ENCODE assay signal across 7 cellular contexts in the genomic region with DNA sequence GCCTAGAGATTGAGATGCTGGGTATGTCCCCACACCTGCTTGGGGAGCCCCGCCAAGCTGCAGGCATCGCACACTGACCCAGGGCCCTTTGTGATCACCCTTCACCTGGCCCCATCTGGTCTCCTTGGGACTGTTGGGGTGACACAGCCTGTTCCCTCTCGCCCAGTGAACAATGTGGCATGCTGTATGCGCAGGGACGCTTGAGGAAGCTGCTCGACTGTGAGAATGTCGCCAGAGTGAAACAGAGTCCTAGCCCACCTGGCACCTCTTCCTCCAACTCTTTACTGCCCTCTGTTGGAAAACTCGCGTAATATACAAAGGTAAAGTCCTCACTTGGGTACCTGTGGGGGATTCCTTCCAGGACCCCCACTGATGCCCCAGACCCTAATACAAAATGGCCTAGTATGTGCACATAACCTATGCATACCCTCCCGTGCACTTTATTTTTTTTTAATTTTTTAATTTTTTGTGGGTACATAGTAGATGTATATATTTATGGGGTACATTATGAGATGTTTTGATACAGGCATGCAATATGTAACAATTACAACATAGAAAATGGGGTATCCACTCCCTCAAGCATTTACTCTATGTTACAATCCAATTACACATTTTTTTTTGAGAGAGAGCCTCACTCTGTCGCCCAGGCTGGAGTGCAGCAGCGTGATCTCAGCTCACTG. TPM values are rescaled to one million over a fixed set of nuclear protein-coding genes. Genes with fewer than 3 reads are reported as not detected.
A peak's percentile ranks its signal among the peaks of the same experiment; 100 is the strongest.
DNase-seq lines count a peak whose midpoint lies in the region; TF ChIP-seq lines count a peak whose summit lies in the region.
"Had no signal": no experiment of that assay in that cellular context is flagged by ENCODE, and none has a peak within 500 bp of the region (broad histone marks: within the 10 kb centered on the region; RNA-seq: fewer than 3 reads in every experiment).

No MANE protein-coding gene starts in this region.

- no peak overlapping the region for H3K4me3 ChIP-seq in fibroblast of lung (replicated peaks in 1 of 4; ENCODE audit: control extremely low read depth in 1 of 4, insufficient read depth in 1 of 4, low read depth in 3 of 4, low read length in 4 of 4)
- H3K4me3 ChIP-seq in effector memory CD4-positive, alpha-beta T cell (ENCODE audit: insufficient read depth, low read depth, low read length, poor library complexity, severe bottlenecking), result no peak overlapping the region

- no peaks in the 10 kb centered on the region for H3K79me2 ChIP-seq in fibroblast of lung (ENCODE audit: control insufficient read depth, insufficient read depth, low read length)

- no peak overlapping the region for H2AFZ ChIP-seq in fibroblast of lung (ENCODE audit: low read length)

- no peaks in the 10 kb centered on the region for H3K9me3 ChIP-seq in fibroblast of lung (ENCODE audit: control insufficient read depth, insufficient read depth, low read depth, low read length)
- H3K9me3 ChIP-seq in effector memory CD4-positive, alpha-beta T cell (ENCODE audit: control insufficient read depth, low read length), result no peaks in the 10 kb centered on the region

- no peaks in the 10 kb centered on the region for H3K36me3 ChIP-seq in fibroblast of lung (ENCODE audit: control insufficient read depth, insufficient read depth, low read length)
- no peaks in the 10 kb centered on the region for H3K36me3 ChIP-seq in effector memory CD4-positive, alpha-beta T cell (ENCODE audit: control insufficient read depth, insufficient read depth, low read length)

- peak; percentile 1 for DNase-seq in NCI-H2227 treated with DMSO at 0.1 percent for 48 hours (lab: John Stamatoyannopoulos, UW)
- DNase-seq in fibroblast of lung (ENCODE audit: low read depth in 2 of 2), result no peak
- DNase-seq in epidermal melanocyte (ENCODE audit: insufficient read length, low spot score), result no peak
- DNase-seq in effector memory CD4-positive, alpha-beta T cell, result no peak
- no peak for DNase-seq in foreskin melanocyte

- H4K20me1 ChIP-seq in fibroblast of lung (ENCODE audit: control insufficient read depth, extremely low read depth, insufficient read depth, low read length), result no peaks in the 10 kb centered on the region

- no peak overlapping the region for H3K4me2 ChIP-seq in fibroblast of lung (ENCODE audit: extremely low read depth, insufficient read depth, low read length)

- H3K27ac ChIP-seq in fibroblast of lung (ENCODE audit: insufficient read depth, low read length), result no peak overlapping the region
- no peak overlapping the region for H3K27ac ChIP-seq in effector memory CD4-positive, alpha-beta T cell (ENCODE audit: insufficient read depth, low read length, poor library complexity, severe bottlenecking)

- H3K4me1 ChIP-seq in fibroblast of lung (ENCODE audit: control insufficient read depth, extremely low read depth, insufficient read depth, low read length), result no peaks in the 10 kb centered on the region
- peaks cover 5% of the 10 kb centered on the region for H3K4me1 ChIP-seq in effector memory CD4-positive, alpha-beta T cell (ENCODE audit: control insufficient read depth, insufficient read depth, low read length, poor library complexity, severe bottlenecking)

- H3K27me3 ChIP-seq in fibroblast of lung (ENCODE audit: control insufficient read depth, insufficient read depth, low read length), result no peaks in the 10 kb centered on the region
- no peaks in the 10 kb centered on the region for H3K27me3 ChIP-seq in effector memory CD4-positive, alpha-beta T cell (replicated peaks; ENCODE audit: control insufficient read depth, insufficient read depth, low read length, poor library complexity, severe bottlenecking)

- no peak overlapping the region for H3K9ac ChIP-seq in fibroblast of lung (ENCODE audit: insufficient read depth, low read length)

- TF ChIP-seq CTCF in GM12873 (IDR thresholded peaks at IDR 0.05; ENCODE audit: insufficient read depth, low read depth, low read length, missing control alignments) (peak; percentile 80), fibroblast of lung (conservative IDR thresholded peaks at IDR 0.05 in 1 of 2, IDR thresholded peaks at IDR 0.05 in 1 of 2; ENCODE audit: low read depth in 1 of 2, low read length in 2 of 2) (peak; percentile 22 to 44)

RNA-seq across cellular contexts. Expression of a gene that starts 9.0 kb away (rescaled TPM):
- total RNA-seq in fibroblast of lung, result 2.6 and 3.8 TPM in 2 replicates
- 5.2 and 5.6 TPM in 2 replicates for polyA plus RNA-seq in fibroblast of lung
- polyA plus RNA-seq in fibroblast of lung (2012), result 8.5 and 8.7 TPM in 2 replicates
- polyA minus RNA-seq in fibroblast of lung (ENCODE audit: low replicate concordance), result 22.3 and 31.5 TPM in 2 replicates

RNA-seq across cellular contexts. Expression of a gene that starts 9.5 kb away (rescaled TPM):
- 15.9 and 20.0 TPM in 2 replicates for total RNA-seq in fibroblast of lung
- 4.5 and 9.3 TPM in 2 replicates for polyA plus RNA-seq in fibroblast of lung
- 8.0 and 12.9 TPM in 2 replicates for polyA plus RNA-seq in fibroblast of lung (2012)
- polyA minus RNA-seq in fibroblast of lung (ENCODE audit: low replicate concordance), result 3.1 and 4.3 TPM in 2 replicates

RNA-seq across cellular contexts. Expression of a gene that starts 26.8 kb away (rescaled TPM):
- 0.17 and 0.26 TPM in 2 replicates for total RNA-seq in fibroblast of lung
- 0.01 TPM in 1 of 2 replicates, not detected in the other for polyA plus RNA-seq in fibroblast of lung
- 0.02 and 0.05 TPM in 2 replicates for polyA plus RNA-seq in fibroblast of lung (2012)
- polyA minus RNA-seq in fibroblast of lung (ENCODE audit: low replicate concordance), result 0.39 TPM in 1 of 2 replicates, not detected in the other

RNA-seq across cellular contexts. Expression of a gene that starts 57.6 kb away (rescaled TPM):
- total RNA-seq in fibroblast of lung, result under 0.01 TPM in 1 of 2 replicates, not detected in the other
- polyA plus RNA-seq in fibroblast of lung, result not detected in 2 replicates
- not detected in 2 replicates for polyA plus RNA-seq in fibroblast of lung (2012)
- polyA minus RNA-seq in fibroblast of lung (ENCODE audit: low replicate concordance), result 0.26 TPM in 1 of 2 replicates, not detected in the other
- total RNA-seq: T-helper 2 cell treated with Interferon-gamma antibody and Interleukin-4, amounts not matched to agents 100 ng/mL and 5 ng/mL, for 36 hours had no signal
